Comparison of ENCODE assay signal across 1 cellular context in the genomic region with DNA sequence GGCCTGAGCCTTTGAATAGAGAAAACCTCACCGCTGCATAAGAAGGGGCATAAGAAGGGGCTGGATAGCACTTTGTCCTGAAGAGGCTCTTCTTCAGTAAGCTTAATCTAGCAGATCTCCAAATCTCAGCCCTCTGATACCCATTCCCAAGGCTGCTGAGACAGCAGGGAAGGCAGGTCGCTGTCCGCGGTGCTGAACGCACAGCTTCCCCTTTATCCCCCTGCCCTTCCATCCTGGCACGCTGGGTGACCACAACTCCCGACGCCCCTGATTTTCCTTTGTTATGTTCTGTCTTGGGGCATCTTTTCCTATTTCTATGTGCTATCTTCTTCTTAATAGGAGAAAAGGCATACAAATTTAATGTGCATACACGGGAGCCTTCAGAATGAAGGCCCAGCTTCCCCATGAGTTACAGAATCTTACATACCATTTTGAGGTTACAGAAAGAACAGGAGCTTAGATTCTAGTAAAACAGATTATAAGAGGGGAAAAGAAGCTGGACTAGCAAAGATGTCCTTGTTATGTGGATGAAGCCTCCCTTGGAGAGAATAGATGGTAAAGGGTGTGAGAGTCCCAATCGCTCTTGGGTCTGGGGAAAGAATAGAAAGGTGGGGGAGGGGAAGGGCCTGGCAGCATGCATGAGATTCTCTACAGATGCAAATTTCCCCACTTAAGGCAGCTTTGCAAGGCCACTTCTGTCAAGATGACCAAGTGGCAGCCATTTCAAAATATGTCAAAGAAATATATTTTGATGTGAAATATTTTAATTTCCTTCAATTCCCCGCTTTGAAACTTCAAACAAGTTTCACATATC.
TF ChIP-seq lines count a peak whose summit lies in the region.

No MANE protein-coding gene starts in this region.

TF ChIP-seq in HepG2, 621 proteins besides CTCF, POLR2A, EP300 and RAD21 (continued from another document and continues in another):
- TF ChIP-seq, protein P1, sequence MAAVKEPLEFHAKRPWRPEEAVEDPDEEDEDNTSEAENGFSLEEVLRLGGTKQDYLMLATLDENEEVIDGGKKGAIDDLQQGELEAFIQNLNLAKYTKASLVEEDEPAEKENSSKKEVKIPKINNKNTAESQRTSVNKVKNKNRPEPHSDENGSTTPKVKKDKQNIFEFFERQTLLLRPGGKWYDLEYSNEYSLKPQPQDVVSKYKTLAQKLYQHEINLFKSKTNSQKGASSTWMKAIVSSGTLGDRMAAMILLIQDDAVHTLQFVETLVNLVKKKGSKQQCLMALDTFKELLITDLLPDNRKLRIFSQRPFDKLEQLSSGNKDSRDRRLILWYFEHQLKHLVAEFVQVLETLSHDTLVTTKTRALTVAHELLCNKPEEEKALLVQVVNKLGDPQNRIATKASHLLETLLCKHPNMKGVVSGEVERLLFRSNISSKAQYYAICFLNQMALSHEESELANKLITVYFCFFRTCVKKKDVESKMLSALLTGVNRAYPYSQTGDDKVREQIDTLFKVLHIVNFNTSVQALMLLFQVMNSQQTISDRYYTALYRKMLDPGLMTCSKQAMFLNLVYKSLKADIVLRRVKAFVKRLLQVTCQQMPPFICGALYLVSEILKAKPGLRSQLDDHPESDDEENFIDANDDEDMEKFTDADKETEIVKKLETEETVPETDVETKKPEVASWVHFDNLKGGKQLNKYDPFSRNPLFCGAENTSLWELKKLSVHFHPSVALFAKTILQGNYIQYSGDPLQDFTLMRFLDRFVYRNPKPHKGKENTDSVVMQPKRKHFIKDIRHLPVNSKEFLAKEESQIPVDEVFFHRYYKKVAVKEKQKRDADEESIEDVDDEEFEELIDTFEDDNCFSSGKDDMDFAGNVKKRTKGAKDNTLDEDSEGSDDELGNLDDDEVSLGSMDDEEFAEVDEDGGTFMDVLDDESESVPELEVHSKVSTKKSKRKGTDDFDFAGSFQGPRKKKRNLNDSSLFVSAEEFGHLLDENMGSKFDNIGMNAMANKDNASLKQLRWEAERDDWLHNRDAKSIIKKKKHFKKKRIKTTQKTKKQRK (IDR thresholded peaks at IDR 0.05; ENCODE audit: low read length) = no peak
- TF ChIP-seq ZNF274 (CRISPR knock-in tag; IDR thresholded peaks at IDR 0.05) = no peak
- 0 out of 2 replicates have a peak, but pooled peaks have one; percentile 29 for TF ChIP-seq GABPB1 (CRISPR knock-in tag; IDR thresholded peaks at IDR 0.05)
- TF ChIP-seq DR1 (CRISPR knock-in tag; IDR thresholded peaks at IDR 0.05) = no peak
- TF ChIP-seq TGIF2 (CRISPR knock-in tag; IDR thresholded peaks at IDR 0.05) = peak; percentile 85; the same call in 1 of the 2 replicates
- TF ChIP-seq, protein P2, sequence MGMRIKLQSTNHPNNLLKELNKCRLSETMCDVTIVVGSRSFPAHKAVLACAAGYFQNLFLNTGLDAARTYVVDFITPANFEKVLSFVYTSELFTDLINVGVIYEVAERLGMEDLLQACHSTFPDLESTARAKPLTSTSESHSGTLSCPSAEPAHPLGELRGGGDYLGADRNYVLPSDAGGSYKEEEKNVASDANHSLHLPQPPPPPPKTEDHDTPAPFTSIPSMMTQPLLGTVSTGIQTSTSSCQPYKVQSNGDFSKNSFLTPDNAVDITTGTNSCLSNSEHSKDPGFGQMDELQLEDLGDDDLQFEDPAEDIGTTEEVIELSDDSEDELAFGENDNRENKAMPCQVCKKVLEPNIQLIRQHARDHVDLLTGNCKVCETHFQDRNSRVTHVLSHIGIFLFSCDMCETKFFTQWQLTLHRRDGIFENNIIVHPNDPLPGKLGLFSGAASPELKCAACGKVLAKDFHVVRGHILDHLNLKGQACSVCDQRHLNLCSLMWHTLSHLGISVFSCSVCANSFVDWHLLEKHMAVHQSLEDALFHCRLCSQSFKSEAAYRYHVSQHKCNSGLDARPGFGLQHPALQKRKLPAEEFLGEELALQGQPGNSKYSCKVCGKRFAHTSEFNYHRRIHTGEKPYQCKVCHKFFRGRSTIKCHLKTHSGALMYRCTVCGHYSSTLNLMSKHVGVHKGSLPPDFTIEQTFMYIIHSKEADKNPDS (CRISPR knock-in tag; IDR thresholded peaks at IDR 0.05) = no peak
- TF ChIP-seq KLF15 (CRISPR knock-in tag; IDR thresholded peaks at IDR 0.05; ENCODE audit: borderline replicate concordance) = no peak
- TF ChIP-seq ELF3 (CRISPR knock-in tag; IDR thresholded peaks at IDR 0.05) = peak; percentile 72
- no peak for TF ChIP-seq ZNF850 (CRISPR knock-in tag; conservative IDR thresholded peaks at IDR 0.05)
- TF ChIP-seq ZNF468 (CRISPR knock-in tag; IDR thresholded peaks at IDR 0.05) = no peak
- no peak for TF ChIP-seq ZC3H13 (CRISPR knock-in tag; IDR thresholded peaks at IDR 0.05)
- TF ChIP-seq ZNF546 (CRISPR knock-in tag; conservative IDR thresholded peaks at IDR 0.05) = 0 out of 2 replicates have a peak, but pooled peaks have one; percentile 48
- no peak for TF ChIP-seq ZNF577 (CRISPR knock-in tag; IDR thresholded peaks at IDR 0.05; ENCODE audit: borderline replicate concordance, low read depth)
- no peak for TF ChIP-seq ZC3H4 (CRISPR knock-in tag; IDR thresholded peaks at IDR 0.05; ENCODE audit: borderline replicate concordance)
- TF ChIP-seq ZFP36L1 (CRISPR knock-in tag; IDR thresholded peaks at IDR 0.05) = no peak
- TF ChIP-seq ZNF225 (CRISPR knock-in tag; IDR thresholded peaks at IDR 0.05) = peak; percentile 27; the same call in 1 of the 2 replicates
- TF ChIP-seq SNAI1 (CRISPR knock-in tag; IDR thresholded peaks at IDR 0.05; ENCODE audit: borderline replicate concordance) = no peak
- TF ChIP-seq CBX1 (IDR thresholded peaks at IDR 0.05; ENCODE audit: low read depth) = no peak
- peak; percentile 23; the same call in 1 of the 2 replicates for TF ChIP-seq ZBTB38 (CRISPR knock-in tag; IDR thresholded peaks at IDR 0.05)
- peak; percentile 14; the same call in 1 of the 2 replicates for TF ChIP-seq SOX5 (CRISPR knock-in tag; IDR thresholded peaks at IDR 0.05; ENCODE audit: borderline replicate concordance)
- TF ChIP-seq, protein P3, sequence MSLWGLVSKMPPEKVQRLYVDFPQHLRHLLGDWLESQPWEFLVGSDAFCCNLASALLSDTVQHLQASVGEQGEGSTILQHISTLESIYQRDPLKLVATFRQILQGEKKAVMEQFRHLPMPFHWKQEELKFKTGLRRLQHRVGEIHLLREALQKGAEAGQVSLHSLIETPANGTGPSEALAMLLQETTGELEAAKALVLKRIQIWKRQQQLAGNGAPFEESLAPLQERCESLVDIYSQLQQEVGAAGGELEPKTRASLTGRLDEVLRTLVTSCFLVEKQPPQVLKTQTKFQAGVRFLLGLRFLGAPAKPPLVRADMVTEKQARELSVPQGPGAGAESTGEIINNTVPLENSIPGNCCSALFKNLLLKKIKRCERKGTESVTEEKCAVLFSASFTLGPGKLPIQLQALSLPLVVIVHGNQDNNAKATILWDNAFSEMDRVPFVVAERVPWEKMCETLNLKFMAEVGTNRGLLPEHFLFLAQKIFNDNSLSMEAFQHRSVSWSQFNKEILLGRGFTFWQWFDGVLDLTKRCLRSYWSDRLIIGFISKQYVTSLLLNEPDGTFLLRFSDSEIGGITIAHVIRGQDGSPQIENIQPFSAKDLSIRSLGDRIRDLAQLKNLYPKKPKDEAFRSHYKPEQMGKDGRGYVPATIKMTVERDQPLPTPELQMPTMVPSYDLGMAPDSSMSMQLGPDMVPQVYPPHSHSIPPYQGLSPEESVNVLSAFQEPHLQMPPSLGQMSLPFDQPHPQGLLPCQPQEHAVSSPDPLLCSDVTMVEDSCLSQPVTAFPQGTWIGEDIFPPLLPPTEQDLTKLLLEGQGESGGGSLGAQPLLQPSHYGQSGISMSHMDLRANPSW (CRISPR knock-in tag; IDR thresholded peaks at IDR 0.05; ENCODE audit: borderline replicate concordance) = no peak
- 0 out of 2 replicates have a peak, but pooled peaks have one; percentile 13 for TF ChIP-seq HDAC1 (CRISPR knock-in tag; IDR thresholded peaks at IDR 0.05)
- TF ChIP-seq ZSCAN31 (CRISPR knock-in tag; IDR thresholded peaks at IDR 0.05; ENCODE audit: low read depth) = no peak
- TF ChIP-seq, protein P4, sequence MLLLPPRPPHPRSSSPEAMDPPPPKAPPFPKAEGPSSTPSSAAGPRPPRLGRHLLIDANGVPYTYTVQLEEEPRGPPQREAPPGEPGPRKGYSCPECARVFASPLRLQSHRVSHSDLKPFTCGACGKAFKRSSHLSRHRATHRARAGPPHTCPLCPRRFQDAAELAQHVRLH (CRISPR knock-in tag; IDR thresholded peaks at IDR 0.05; ENCODE audit: borderline replicate concordance, low read depth) = no peak
- TF ChIP-seq MBD4 (IDR thresholded peaks at IDR 0.05; ENCODE audit: borderline replicate concordance, low read length) = no peak
- no peak for TF ChIP-seq ZNF224 (CRISPR knock-in tag; IDR thresholded peaks at IDR 0.05)
- TF ChIP-seq, protein P5, sequence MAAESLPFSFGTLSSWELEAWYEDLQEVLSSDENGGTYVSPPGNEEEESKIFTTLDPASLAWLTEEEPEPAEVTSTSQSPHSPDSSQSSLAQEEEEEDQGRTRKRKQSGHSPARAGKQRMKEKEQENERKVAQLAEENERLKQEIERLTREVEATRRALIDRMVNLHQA (CRISPR knock-in tag; IDR thresholded peaks at IDR 0.05) = no peak
- 0 out of 2 replicates have a peak, but pooled peaks have one; percentile 44 for TF ChIP-seq ZFAT (CRISPR knock-in tag; conservative IDR thresholded peaks at IDR 0.05)
- no peak for TF ChIP-seq ZNF883 (CRISPR knock-in tag; IDR thresholded peaks at IDR 0.05; ENCODE audit: not compliant biosample characterization)
- 0 out of 2 replicates have a peak, but pooled peaks have one; percentile 50 for TF ChIP-seq ZIK1 (CRISPR knock-in tag; IDR thresholded peaks at IDR 0.05; ENCODE audit: borderline replicate concordance, low read depth)
- no peak for TF ChIP-seq ZNF713 (CRISPR knock-in tag; IDR thresholded peaks at IDR 0.05)
- TF ChIP-seq NPAS2 (CRISPR knock-in tag; IDR thresholded peaks at IDR 0.05; ENCODE audit: borderline replicate concordance) = no peak
- TF ChIP-seq KLF9 (CRISPR knock-in tag; IDR thresholded peaks at IDR 0.05; ENCODE audit: low read depth) = no peak
- no peak for TF ChIP-seq NONO (IDR thresholded peaks at IDR 0.05)
- TF ChIP-seq NONO (CRISPR knock-in tag; conservative IDR thresholded peaks at IDR 0.05) = no peak
- TF ChIP-seq, protein P6, sequence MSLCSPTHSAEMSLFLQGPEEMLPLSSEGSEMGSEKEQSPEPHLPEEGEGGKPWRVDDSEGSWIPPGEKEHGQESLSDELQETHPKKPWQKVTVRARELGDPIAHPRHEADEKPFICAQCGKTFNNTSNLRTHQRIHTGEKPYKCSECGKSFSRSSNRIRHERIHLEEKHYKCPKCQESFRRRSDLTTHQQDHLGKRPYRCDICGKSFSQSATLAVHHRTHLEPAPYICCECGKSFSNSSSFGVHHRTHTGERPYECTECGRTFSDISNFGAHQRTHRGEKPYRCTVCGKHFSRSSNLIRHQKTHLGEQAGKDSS (CRISPR knock-in tag; IDR thresholded peaks at IDR 0.05; ENCODE audit: borderline replicate concordance, low read depth) = no peak
- TF ChIP-seq, protein P7, sequence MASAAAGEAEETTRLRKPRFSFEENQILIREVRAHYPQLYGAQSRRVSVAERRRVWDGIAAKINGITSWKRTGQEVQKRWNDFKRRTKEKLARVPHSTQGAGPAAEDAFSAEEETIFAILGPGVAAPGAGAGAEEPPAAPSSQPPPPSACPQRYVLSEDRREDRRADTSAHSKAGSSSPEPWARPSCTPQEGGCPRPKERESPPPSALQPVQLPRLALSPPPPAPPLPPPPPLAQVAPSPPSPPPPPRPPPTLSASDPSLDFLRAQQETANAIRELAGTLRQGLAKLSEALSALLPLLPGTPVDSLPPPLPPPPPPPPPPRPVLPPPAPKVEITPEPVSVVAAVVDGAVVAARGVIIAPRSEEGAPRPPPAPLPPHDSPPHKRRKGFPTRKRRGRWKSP (CRISPR knock-in tag; IDR thresholded peaks at IDR 0.05) = no peak
- no peak for TF ChIP-seq MATR3 (CRISPR knock-in tag; IDR thresholded peaks at IDR 0.05)
- TF ChIP-seq, protein P8, sequence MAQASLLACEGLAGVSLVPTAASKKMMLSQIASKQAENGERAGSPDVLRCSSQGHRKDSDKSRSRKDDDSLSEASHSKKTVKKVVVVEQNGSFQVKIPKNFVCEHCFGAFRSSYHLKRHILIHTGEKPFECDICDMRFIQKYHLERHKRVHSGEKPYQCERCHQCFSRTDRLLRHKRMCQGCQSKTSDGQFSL (CRISPR knock-in tag; IDR thresholded peaks at IDR 0.05) = 0 out of 2 replicates have a peak, but pooled peaks have one; percentile 52
- TF ChIP-seq ZNF614 (CRISPR knock-in tag; IDR thresholded peaks at IDR 0.05; ENCODE audit: borderline replicate concordance) = no peak
- no peak for TF ChIP-seq PTBP1 (IDR thresholded peaks at IDR 0.05; ENCODE audit: low read depth, low read length, poor library complexity, severe bottlenecking)
- TF ChIP-seq ZFP41 (CRISPR knock-in tag; IDR thresholded peaks at IDR 0.05; ENCODE audit: borderline replicate concordance) = no peak
- TF ChIP-seq NCOA1 (CRISPR knock-in tag; IDR thresholded peaks at IDR 0.05) = no peak
- TF ChIP-seq, protein P9, sequence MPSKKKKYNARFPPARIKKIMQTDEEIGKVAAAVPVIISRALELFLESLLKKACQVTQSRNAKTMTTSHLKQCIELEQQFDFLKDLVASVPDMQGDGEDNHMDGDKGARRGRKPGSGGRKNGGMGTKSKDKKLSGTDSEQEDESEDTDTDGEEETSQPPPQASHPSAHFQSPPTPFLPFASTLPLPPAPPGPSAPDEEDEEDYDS (CRISPR knock-in tag; IDR thresholded peaks at IDR 0.05) = no peak
- no peak for TF ChIP-seq U2AF1 (optimal IDR thresholded peaks at IDR 0.05; ENCODE audit: low read depth, low read length)
- no peak for TF ChIP-seq NFYB (CRISPR knock-in tag; IDR thresholded peaks at IDR 0.05)
- peak; percentile 75; the same call in 1 of the 2 replicates for TF ChIP-seq ZNF256 (CRISPR knock-in tag; conservative IDR thresholded peaks at IDR 0.05)
- no peak for TF ChIP-seq ZNF788 (CRISPR knock-in tag; IDR thresholded peaks at IDR 0.05; ENCODE audit: borderline replicate concordance)
- no peak for TF ChIP-seq CBX2 (IDR thresholded peaks at IDR 0.05; ENCODE audit: low read depth, low read length)
- no peak for TF ChIP-seq CBX2 (CRISPR knock-in tag; IDR thresholded peaks at IDR 0.05; ENCODE audit: low read depth)
- no peak for TF ChIP-seq ZNF549 (CRISPR knock-in tag; IDR thresholded peaks at IDR 0.05)
- TF ChIP-seq FOXK2 (IDR thresholded peaks at IDR 0.05) = no peak
- TF ChIP-seq, protein P10, sequence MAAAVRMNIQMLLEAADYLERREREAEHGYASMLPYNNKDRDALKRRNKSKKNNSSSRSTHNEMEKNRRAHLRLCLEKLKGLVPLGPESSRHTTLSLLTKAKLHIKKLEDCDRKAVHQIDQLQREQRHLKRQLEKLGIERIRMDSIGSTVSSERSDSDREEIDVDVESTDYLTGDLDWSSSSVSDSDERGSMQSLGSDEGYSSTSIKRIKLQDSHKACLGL (CRISPR knock-in tag; IDR thresholded peaks at IDR 0.05) = peak; percentile 74; the same call in 1 of the 2 replicates
- no peak for TF ChIP-seq ZNF496 (CRISPR knock-in tag; IDR thresholded peaks at IDR 0.05; ENCODE audit: insufficient replicate concordance)
- no peak for TF ChIP-seq ZFP36 (IDR thresholded peaks at IDR 0.05; ENCODE audit: borderline replicate concordance, low read depth, low read length, partially characterized antibody)
- TF ChIP-seq MEF2D (CRISPR knock-in tag; IDR thresholded peaks at IDR 0.05) = no peak
- peak; percentile 60; the same call in 1 of the 2 replicates for TF ChIP-seq ZNF629 (CRISPR knock-in tag; conservative IDR thresholded peaks at IDR 0.05)
- TF ChIP-seq, protein P11, sequence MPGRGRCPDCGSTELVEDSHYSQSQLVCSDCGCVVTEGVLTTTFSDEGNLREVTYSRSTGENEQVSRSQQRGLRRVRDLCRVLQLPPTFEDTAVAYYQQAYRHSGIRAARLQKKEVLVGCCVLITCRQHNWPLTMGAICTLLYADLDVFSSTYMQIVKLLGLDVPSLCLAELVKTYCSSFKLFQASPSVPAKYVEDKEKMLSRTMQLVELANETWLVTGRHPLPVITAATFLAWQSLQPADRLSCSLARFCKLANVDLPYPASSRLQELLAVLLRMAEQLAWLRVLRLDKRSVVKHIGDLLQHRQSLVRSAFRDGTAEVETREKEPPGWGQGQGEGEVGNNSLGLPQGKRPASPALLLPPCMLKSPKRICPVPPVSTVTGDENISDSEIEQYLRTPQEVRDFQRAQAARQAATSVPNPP (CRISPR knock-in tag; IDR thresholded peaks at IDR 0.05) = no peak
